ENCODE assay signal across 1 cellular context in the genomic region with DNA sequence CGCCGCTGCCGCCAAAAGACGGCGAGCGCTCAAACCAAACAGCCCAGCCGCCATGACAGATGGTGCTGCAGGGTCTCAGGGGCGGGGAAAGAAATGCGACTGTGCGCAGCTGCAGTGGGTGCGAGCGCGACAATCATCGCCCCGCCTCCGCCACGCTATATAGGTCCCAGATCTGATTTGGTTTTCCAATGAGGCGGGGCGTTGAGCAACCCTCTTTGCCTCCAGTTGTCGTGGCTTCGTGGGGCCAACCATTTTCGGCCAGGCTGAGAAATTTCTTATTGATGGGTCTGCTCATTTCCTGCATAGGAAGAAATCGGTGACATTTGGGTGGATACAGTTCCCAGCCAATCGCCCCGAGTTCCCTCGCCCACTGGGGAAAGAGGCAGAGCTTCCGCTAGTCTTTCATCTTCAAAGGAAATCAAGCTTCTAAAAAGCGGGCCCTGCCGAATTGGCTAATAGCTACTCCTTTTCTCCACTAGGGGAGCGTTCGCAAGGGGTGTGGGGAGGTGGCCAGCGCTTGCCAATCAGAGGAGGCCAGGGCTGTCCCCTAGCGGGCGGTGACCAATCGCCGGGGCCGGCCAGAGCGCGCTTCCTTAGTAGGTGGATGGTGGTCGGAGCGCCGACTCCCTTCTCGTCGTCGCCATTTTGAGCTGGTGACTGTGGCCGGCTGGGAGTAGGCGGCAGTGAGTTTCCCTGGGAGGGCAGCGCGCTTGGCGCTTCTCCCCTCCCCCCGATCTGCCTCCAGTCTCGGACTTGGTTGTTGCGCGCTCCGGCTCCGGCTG.
TF ChIP-seq lines count a peak whose summit lies in the region.

A gene (minus strand): TSS at position 77 of the 782 bp plus-strand sequence. CDS start 23 bp downstream, at position 54.
A gene with protein sequence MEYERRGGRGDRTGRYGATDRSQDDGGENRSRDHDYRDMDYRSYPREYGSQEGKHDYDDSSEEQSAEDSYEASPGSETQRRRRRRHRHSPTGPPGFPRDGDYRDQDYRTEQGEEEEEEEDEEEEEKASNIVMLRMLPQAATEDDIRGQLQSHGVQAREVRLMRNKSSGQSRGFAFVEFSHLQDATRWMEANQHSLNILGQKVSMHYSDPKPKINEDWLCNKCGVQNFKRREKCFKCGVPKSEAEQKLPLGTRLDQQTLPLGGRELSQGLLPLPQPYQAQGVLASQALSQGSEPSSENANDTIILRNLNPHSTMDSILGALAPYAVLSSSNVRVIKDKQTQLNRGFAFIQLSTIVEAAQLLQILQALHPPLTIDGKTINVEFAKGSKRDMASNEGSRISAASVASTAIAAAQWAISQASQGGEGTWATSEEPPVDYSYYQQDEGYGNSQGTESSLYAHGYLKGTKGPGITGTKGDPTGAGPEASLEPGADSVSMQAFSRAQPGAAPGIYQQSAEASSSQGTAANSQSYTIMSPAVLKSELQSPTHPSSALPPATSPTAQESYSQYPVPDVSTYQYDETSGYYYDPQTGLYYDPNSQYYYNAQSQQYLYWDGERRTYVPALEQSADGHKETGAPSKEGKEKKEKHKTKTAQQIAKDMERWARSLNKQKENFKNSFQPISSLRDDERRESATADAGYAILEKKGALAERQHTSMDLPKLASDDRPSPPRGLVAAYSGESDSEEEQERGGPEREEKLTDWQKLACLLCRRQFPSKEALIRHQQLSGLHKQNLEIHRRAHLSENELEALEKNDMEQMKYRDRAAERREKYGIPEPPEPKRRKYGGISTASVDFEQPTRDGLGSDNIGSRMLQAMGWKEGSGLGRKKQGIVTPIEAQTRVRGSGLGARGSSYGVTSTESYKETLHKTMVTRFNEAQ (plus strand): TSS at position 596 of the 782 bp plus-strand sequence. CDS start 2,261 bp downstream, outside the sequence.

TF ChIP-seq in H1, 55 proteins besides CTCF, POLR2A, EP300 and RAD21 (continued from another document):
- TF ChIP-seq GTF2F1 (IDR thresholded peaks at IDR 0.05; ENCODE audit: borderline replicate concordance, low read depth, low read length) (no peak), SIN3A (conservative IDR thresholded peaks at IDR 0.05 in 1 of 2, IDR thresholded peaks at IDR 0.05 in 1 of 2; ENCODE audit: low read depth in 1 of 2, low read length in 2 of 2) (peak; percentile 13 to 32; a peak in 2 of 4 replicates), CHD1 (IDR thresholded peaks at IDR 0.05; ENCODE audit: low read depth, low read length) (no peak), JUND (IDR thresholded peaks at IDR 0.05; ENCODE audit: low read length) (no peak), POLR2AphosphoS5 (IDR thresholded peaks at IDR 0.05; ENCODE audit: low read depth, low read length) (peak; percentile 78; the same call in 1 of the 2 replicates), SAP30 (IDR thresholded peaks at IDR 0.05; ENCODE audit: insufficient read depth, insufficient replicate concordance, low read length) (no peak), HDAC6 (IDR thresholded peaks at IDR 0.05; ENCODE audit: low read depth, low read length) (no peak)
- TF ChIP-seq, protein P1, sequence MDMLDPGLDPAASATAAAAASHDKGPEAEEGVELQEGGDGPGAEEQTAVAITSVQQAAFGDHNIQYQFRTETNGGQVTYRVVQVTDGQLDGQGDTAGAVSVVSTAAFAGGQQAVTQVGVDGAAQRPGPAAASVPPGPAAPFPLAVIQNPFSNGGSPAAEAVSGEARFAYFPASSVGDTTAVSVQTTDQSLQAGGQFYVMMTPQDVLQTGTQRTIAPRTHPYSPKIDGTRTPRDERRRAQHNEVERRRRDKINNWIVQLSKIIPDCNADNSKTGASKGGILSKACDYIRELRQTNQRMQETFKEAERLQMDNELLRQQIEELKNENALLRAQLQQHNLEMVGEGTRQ (IDR thresholded peaks at IDR 0.05; ENCODE audit: low read length), result no peak
